Comparison of ENCODE assay signal across 19 cellular contexts in the genomic region with DNA sequence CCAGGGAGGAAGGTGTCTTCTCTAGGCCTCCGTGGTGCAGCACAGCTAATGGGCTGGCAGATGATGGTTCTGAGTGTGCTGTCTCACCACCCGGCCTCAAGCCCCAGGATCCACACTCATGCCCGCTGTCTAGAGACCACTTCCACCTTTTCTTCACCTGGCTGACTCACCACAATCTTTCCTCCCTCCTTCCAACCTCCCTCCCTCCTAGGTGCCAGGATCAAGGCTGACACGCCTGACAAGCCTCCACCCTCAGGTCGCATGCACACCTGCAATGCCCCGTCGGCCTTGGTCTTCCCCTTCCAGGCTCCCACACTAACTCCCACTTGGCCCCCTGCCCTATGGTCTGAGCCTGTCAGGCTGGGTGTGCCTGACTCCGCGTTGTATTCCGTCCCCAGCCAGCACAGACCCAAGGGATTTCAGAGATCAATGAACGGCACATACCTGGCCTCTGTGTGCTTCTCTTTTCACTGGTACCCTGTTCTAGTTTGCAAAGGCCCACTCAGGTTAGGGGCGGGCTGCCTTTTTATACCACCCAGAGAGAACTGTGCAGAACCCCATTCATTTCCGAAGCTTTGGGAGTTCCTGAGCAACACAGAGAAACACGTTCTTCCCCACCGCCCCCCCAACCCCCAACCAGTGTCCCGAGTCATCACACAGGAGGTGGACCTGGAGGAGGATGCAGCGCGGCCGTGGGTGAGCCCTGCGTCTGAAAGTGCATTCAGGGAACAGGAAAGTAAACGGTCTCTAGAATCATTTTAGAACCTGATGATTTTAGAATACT. TPM values are rescaled to one million over a fixed set of nuclear protein-coding genes. Genes with fewer than 3 reads are reported as not detected.
DNase-seq lines count a peak whose midpoint lies in the region; ATAC-seq, FAIRE-seq and TF ChIP-seq lines count a peak whose summit lies in the region.
"Had no signal": no experiment of that assay in that cellular context is flagged by ENCODE, and none has a peak within 500 bp of the region (broad histone marks: within the 10 kb centered on the region; RNA-seq: fewer than 3 reads in every experiment).

No MANE protein-coding gene starts in this region.

- H3K4me1 Mint-ChIP-seq in MCF 10A (ENCODE audit: insufficient read depth, unreplicated experiment) = peaks cover 4% of the 10 kb centered on the region

- no peak overlapping the region for H3K27ac ChIP-seq in mammary epithelial cell (ENCODE audit: insufficient read depth, low read depth, low read length)
- H3K27ac ChIP-seq in VCaP = peak overlapping the region; percentile 99
- H3K27ac ChIP-seq in foreskin keratinocyte = no peak overlapping the region
- no peak overlapping the region for H3K27ac ChIP-seq in pancreas
- no peak overlapping the region for H3K27ac ChIP-seq in colonic mucosa

- peaks cover 25% of the 10 kb centered on the region for H4K20me1 ChIP-seq in mammary epithelial cell (ENCODE audit: insufficient read depth, low read length)

- no peak overlapping the region for H3K4me2 ChIP-seq in mammary epithelial cell (ENCODE audit: insufficient read depth, low read depth, low read length)

- peaks cover 4% of the 10 kb centered on the region for H3K4me1 ChIP-seq in mammary epithelial cell (ENCODE audit: insufficient read depth, low read length)
- peaks cover 14% of the 10 kb centered on the region for H3K4me1 ChIP-seq in foreskin keratinocyte
- H3K4me1 ChIP-seq in pancreas = no peaks in the 10 kb centered on the region
- peaks cover 3% of the 10 kb centered on the region for H3K4me1 ChIP-seq in colonic mucosa

- ATAC-seq in foreskin keratinocyte (peak; percentile 80), pancreas (peak in 3 of 4 donors; percentile 27 to 38 (median 32))

- dilution Hi-C loops in mammary epithelial cell (cut with HindIII; ENCODE audit: low sequenced_read_pairs) = no loop called here

- no peaks in the 10 kb centered on the region for H3K27me3 ChIP-seq in mammary epithelial cell (ENCODE audit: insufficient read depth, low read length)
- H3K27me3 ChIP-seq in foreskin keratinocyte = no peaks in the 10 kb centered on the region
- no peaks in the 10 kb centered on the region for H3K27me3 ChIP-seq in pancreas
- no peaks in the 10 kb centered on the region for H3K27me3 ChIP-seq in colonic mucosa

- H3K9me3 Mint-ChIP-seq in MCF 10A (ENCODE audit: unreplicated experiment) = no peaks in the 10 kb centered on the region

- no peak overlapping the region for H3K4me3 ChIP-seq in mammary epithelial cell (replicated peaks in 1 of 3; ENCODE audit: insufficient read depth in 1 of 3, low read depth in 2 of 3, low read length in 3 of 3)
- no peak overlapping the region for H3K4me3 ChIP-seq in pancreas
- H3K4me3 ChIP-seq in colonic mucosa = no peak overlapping the region

- no peak overlapping the region for H3K27ac Mint-ChIP-seq in MCF 10A (ENCODE audit: low read depth, unreplicated experiment)

- H3K9me3 ChIP-seq in mammary epithelial cell (replicated peaks; ENCODE audit: insufficient read depth, low read length) (no peaks in the 10 kb centered on the region), pancreas (no peaks in the 10 kb centered on the region), colonic mucosa (no peaks in the 10 kb centered on the region)

- peaks cover 6% of the 10 kb centered on the region for H3K36me3 Mint-ChIP-seq in MCF 10A (ENCODE audit: insufficient read depth, unreplicated experiment)

- intact Hi-C loops in mammary epithelial cell (cut with micrococcal nuclease) = no loop called here
- intact Hi-C loops in MCF 10A (cut with micrococcal nuclease) = no loop called here
- intact Hi-C loops in pancreas (cut with DNase I) = no loop called here
- intact Hi-C loops in colonic mucosa (cut with DNase I) = no loop called here

- no peak overlapping the region for H3K4me3 Mint-ChIP-seq in MCF 10A (ENCODE audit: unreplicated experiment)

- H3K27me3 Mint-ChIP-seq in MCF 10A (ENCODE audit: insufficient read depth, unreplicated experiment) = no peaks in the 10 kb centered on the region

- BruUV-seq in mammary epithelial cell (replicated peaks; lab: Mats Ljungman, UMichigan) = no TSS peak
- no TSS peak for BruUV-seq in MCF 10A (replicated peaks; lab: Mats Ljungman, UMichigan)

- CTCF ChIA-PET in mammary epithelial cell (lab: Charles Lee; ENCODE audit: low non-redundant PET) (no interaction called here), MCF 10A (lab: Yijun Ruan, JAX) (interaction anchor here (0.7 kb wide), 1 partner anchor 402 kb away, joined by 3 read pairs; no protein-coding TSS in a partner anchor), HEK293T (lab: Yijun Ruan, JAX) (no interaction called here)

- TF ChIP-seq CTCF in mammary epithelial cell (conservative IDR thresholded peaks at IDR 0.05 in 1 of 2, IDR thresholded peaks at IDR 0.05 in 1 of 2; ENCODE audit: extremely low read depth in 1 of 2, insufficient read depth in 1 of 2, low read depth in 1 of 2, low read length in 2 of 2) (no peak), MCF 10A (IDR thresholded peaks at IDR 0.05; ENCODE audit: unreplicated experiment) (no peak), VCaP (conservative IDR thresholded peaks at IDR 0.05) (no peak), foreskin keratinocyte (conservative IDR thresholded peaks at IDR 0.05) (no peak), pancreas (IDR thresholded peaks at IDR 0.05) (no peak), colonic mucosa (IDR thresholded peaks at IDR 0.05) (no peak)

- no peak overlapping the region for H2AFZ ChIP-seq in mammary epithelial cell (ENCODE audit: low read depth, low read length)

- FAIRE-seq in pancreas (lab: Jason Lieb, UNC) = no peak
- FAIRE-seq: GM12892, H54 had no signal

- DNase-seq in mammary epithelial cell (peak; percentile 26), MCF 10A (ENCODE audit: unreplicated experiment) (no peak), foreskin keratinocyte (peak in 1 of 2 donors; percentile 29), pancreas (no peak), inferior parietal cortex (ENCODE audit: extremely low spot score) (no peak), HEK293T (ENCODE audit: extremely low spot score) (no peak), colonic mucosa (no peak)
- DNase-seq: 8988T; C1 segment of cervical spinal cord; DMS 273 treated with DMSO at 0.1 percent for 48 hours; MM.1S; NCI-H1105; NCI-H187; NCI-H446; NK-92 treated with Interleukin-12 subunit alpha and Interleukin-12 subunit beta, amount 100 ng/mL, for 24 hours had no signal

- H3K9ac ChIP-seq in mammary epithelial cell (ENCODE audit: insufficient read depth, low read length) (no peak overlapping the region), colonic mucosa (ENCODE audit: low read depth in 2 of 2, low read length in 2 of 2) (no peak overlapping the region)

- POLR2A ChIA-PET in MCF 10A (lab: Yijun Ruan, JAX) = interaction anchor here (0.7 kb wide), 1 partner anchor 65 kb away, joined by 3 read pairs; no protein-coding TSS in a partner anchor
- POLR2A ChIA-PET in HEK293T (lab: Yijun Ruan, JAX) = no interaction called here

- 93% methylated on average over 19 of the region's 21 CpGs for WGBS in mammary epithelial cell (ENCODE audit: low coverage, missing lambda C conversion rate)
- 64 to 71% methylated on average over 21 of the region's 21 CpGs for WGBS in pancreas, 2 donors

- H3K36me3 ChIP-seq in mammary epithelial cell (ENCODE audit: insufficient read depth, low read length) (no peaks in the 10 kb centered on the region), pancreas (no peaks in the 10 kb centered on the region), colonic mucosa (no peaks in the 10 kb centered on the region)

- H3K79me2 ChIP-seq in mammary epithelial cell (ENCODE audit: insufficient read depth, low read length) = peaks cover 100% of the 10 kb centered on the region

- in situ Hi-C loops in mammary epithelial cell (cut with MboI; ENCODE audit: low sequenced_read_pairs in 2 of 2) = no loop called here

TF ChIP-seq in HEK293T, 16 proteins besides CTCF, POLR2A, EP300 and RAD21:
- TF ChIP-seq CTBP1 (IDR thresholded peaks at IDR 0.05; ENCODE audit: borderline replicate concordance) = no peak
- TF ChIP-seq SP1 (IDR thresholded peaks at IDR 0.05) = no peak
- no peak for TF ChIP-seq FOXM1 (IDR thresholded peaks at IDR 0.05; ENCODE audit: borderline replicate concordance)
- no peak for TF ChIP-seq FOXA1 (IDR thresholded peaks at IDR 0.05)
- TF ChIP-seq SUZ12 (IDR thresholded peaks at IDR 0.05) = no peak
- no peak for TF ChIP-seq NFRKB (IDR thresholded peaks at IDR 0.05)
- no peak for TF ChIP-seq FOXK2 (IDR thresholded peaks at IDR 0.05)
- TF ChIP-seq ELF4 (IDR thresholded peaks at IDR 0.05) = no peak
- TF ChIP-seq ARNT (IDR thresholded peaks at IDR 0.05) = no peak
- TF ChIP-seq, protein P1, sequence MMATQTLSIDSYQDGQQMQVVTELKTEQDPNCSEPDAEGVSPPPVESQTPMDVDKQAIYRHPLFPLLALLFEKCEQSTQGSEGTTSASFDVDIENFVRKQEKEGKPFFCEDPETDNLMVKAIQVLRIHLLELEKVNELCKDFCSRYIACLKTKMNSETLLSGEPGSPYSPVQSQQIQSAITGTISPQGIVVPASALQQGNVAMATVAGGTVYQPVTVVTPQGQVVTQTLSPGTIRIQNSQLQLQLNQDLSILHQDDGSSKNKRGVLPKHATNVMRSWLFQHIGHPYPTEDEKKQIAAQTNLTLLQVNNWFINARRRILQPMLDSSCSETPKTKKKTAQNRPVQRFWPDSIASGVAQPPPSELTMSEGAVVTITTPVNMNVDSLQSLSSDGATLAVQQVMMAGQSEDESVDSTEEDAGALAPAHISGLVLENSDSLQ (IDR thresholded peaks at IDR 0.05) = no peak
- TF ChIP-seq TARDBP (IDR thresholded peaks at IDR 0.05) = no peak
- no peak for TF ChIP-seq LEF1 (IDR thresholded peaks at IDR 0.05; ENCODE audit: borderline replicate concordance)
- no peak for TF ChIP-seq BHLHE40 (IDR thresholded peaks at IDR 0.05; ENCODE audit: borderline replicate concordance)
- TF ChIP-seq HDGF (IDR thresholded peaks at IDR 0.05; ENCODE audit: borderline replicate concordance) = no peak
- TF ChIP-seq ZNF384 (IDR thresholded peaks at IDR 0.05) = no peak
- TF ChIP-seq L3MBTL2 (conservative IDR thresholded peaks at IDR 0.05) = no peak

RNA-seq across cellular contexts. Expression of a gene that starts 39.3 kb away (rescaled TPM):
- 100 to 1,000 TPM; 100 to 108 TPM for total RNA-seq in mammary epithelial cell
- polyA plus RNA-seq in mammary epithelial cell = 67.5 TPM
- 51.3 TPM for polyA minus RNA-seq in mammary epithelial cell
- total RNA-seq in MCF 10A (2022) = 60.6 and 68.5 TPM in 2 replicates
- 50.3 and 171 TPM in 2 replicates for total RNA-seq in foreskin keratinocyte
- 38.6 and 108 TPM in 2 replicates for polyA plus RNA-seq in foreskin keratinocyte
- 10 to 100 TPM; 24.8 to 98.2 (median 33.6) TPM for total RNA-seq in pancreas
- polyA plus RNA-seq in pancreas = 10 to 100 TPM; 28.4 to 45.5 TPM
- total RNA-seq in colonic mucosa = 10 to 100 TPM; 13.0 to 26.1 TPM

RNA-seq across cellular contexts. Expression of a gene that starts 50.3 kb away (rescaled TPM):
- total RNA-seq in mammary epithelial cell (not detected), MCF 10A (2022) (not detected in 2 replicates), foreskin keratinocyte (not detected in 2 replicates), pancreas (under 1 TPM in 3 of 6 donors, not detected in 3; 0.17 to 0.90 (median 0.24) TPM), colonic mucosa (1 to 10 TPM; 2.7 to 3.4 TPM)
- polyA plus RNA-seq in mammary epithelial cell (not detected), foreskin keratinocyte (0.08 TPM in 1 of 2 replicates, not detected in the other), pancreas (under 1 TPM; 0.09 to 0.15 TPM)
- polyA minus RNA-seq in mammary epithelial cell = not detected
- total RNA-seq: RPMI7951 had no signal
